Comparison of ENCODE assay signal across 1 cellular context in the genomic region with DNA sequence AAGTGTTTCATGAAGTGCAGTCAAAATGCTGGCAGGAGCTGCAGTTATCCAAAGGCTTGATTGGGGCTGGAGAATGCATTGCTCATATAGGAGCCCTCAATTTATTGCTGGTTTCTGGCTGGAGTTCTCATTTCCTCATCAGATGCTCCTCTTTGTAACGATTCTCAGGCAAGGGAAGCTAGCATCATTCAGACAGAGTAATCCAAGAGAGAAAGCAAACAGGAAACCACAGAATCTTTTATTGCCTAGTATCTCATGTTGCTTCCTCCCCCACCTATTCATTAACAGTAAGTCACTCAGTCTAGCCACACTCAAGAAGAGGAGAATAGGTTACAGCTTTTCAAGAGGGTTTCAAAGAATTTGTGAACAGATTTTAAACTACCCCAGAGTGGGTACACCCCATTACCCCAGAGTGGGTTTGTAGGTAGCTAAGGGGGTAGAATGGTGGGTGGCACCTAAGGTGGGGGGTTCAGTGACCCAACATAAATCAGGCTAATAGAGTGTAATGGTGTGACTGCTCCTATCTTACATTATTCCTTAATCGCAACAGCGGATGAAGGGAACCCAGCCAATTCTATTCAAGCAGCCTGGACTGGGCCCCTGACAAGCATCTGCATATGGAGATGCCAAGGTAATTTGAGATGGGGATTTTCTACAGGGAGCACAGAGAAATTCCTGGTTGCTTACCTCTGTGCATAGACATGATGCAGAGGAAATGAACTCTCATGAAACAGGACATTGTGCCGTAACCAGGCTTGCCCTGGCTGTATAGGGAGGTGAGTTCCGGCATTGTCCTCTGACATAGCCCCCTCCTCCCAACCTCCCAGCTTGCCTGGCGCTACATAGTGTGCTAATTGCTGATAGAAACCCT.
TF ChIP-seq lines count a peak whose summit lies in the region.

No MANE protein-coding gene starts in this region.

TF ChIP-seq in SK-N-SH, 30 proteins besides CTCF, POLR2A, EP300 and RAD21 (continued from another document):
- no peak for TF ChIP-seq REST (IDR thresholded peaks at IDR 0.05; ENCODE audit: low read depth, low read length)
- no peak for TF ChIP-seq CHD2 (IDR thresholded peaks at IDR 0.05; ENCODE audit: low read length, partially characterized antibody)
- TF ChIP-seq, protein P1, sequence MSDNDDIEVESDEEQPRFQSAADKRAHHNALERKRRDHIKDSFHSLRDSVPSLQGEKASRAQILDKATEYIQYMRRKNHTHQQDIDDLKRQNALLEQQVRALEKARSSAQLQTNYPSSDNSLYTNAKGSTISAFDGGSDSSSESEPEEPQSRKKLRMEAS (IDR thresholded peaks at IDR 0.05; ENCODE audit: low read depth) = no peak
- TF ChIP-seq TAF1 (IDR thresholded peaks at IDR 0.05; ENCODE audit: borderline replicate concordance, low read depth, low read length) = no peak
- no peak for TF ChIP-seq EZH2phosphoT487 (IDR thresholded peaks at IDR 0.05; ENCODE audit: borderline replicate concordance, low read depth)
- no peak for TF ChIP-seq YY1 (IDR thresholded peaks at IDR 0.05; ENCODE audit: low read depth)
- peak; percentile 21; the same call in 1 of the 2 replicates for TF ChIP-seq JUND (IDR thresholded peaks at IDR 0.05)
- no peak for TF ChIP-seq RCOR1 (IDR thresholded peaks at IDR 0.05; ENCODE audit: low read length)
- TF ChIP-seq FOXJ3 (CRISPR knock-in tag; IDR thresholded peaks at IDR 0.05) = no peak
- peak; percentile 64 for TF ChIP-seq TCF12 (IDR thresholded peaks at IDR 0.05)
- no peak for TF ChIP-seq RFX5 (IDR thresholded peaks at IDR 0.05; ENCODE audit: low read length)
- TF ChIP-seq ZBTB33 (IDR thresholded peaks at IDR 0.05; ENCODE audit: borderline replicate concordance, low read depth) = no peak
- TF ChIP-seq NRF1 (IDR thresholded peaks at IDR 0.05; ENCODE audit: low read depth, low read length) = no peak
- TF ChIP-seq GATA2 (CRISPR knock-in tag; IDR thresholded peaks at IDR 0.05) = no peak
